In genomic region chr11:60345489-60345888, GRCh38 we compare ENCODE assay signal across 7 cellular contexts. TPM values are rescaled to one million over a fixed set of nuclear protein-coding genes. Genes with fewer than 3 reads are reported as not detected.
DNase-seq lines count a peak whose midpoint lies in the region; ATAC-seq and TF ChIP-seq lines count a peak whose summit lies in the region.

No MANE protein-coding gene starts in this region.

- H3K27ac ChIP-seq in gastrocnemius medialis: no peak overlapping the region

- TF ChIP-seq CTCF in GM12864 (IDR thresholded peaks at IDR 0.05; ENCODE audit: low read depth, low read length, missing control alignments) (peak; percentile 81), mucosa of descending colon (IDR thresholded peaks at IDR 0.05) (peak; percentile 8), gastrocnemius medialis (IDR thresholded peaks at IDR 0.05 in 4 of 5, conservative IDR thresholded peaks at IDR 0.05 in 1 of 5) (no peak)
- TF ChIP-seq CTCF in activated CD8-positive, alpha-beta T cell treated with anti-CD3 and anti-CD28 coated beads for 36 hours (IDR thresholded peaks at IDR 0.05): peak; percentile 41

- H3K4me1 ChIP-seq in mucosa of descending colon (ENCODE audit: low read depth) (no peaks in the 10 kb centered on the region), gastrocnemius medialis (no peaks in the 10 kb centered on the region)

- no peaks in the 10 kb centered on the region for H3K4me1 Mint-ChIP-seq in activated CD8-positive, alpha-beta T cell treated with anti-CD3 and anti-CD28 coated beads for 36 hours (ENCODE audit: low read depth)

- H3K4me3 Mint-ChIP-seq in activated CD8-positive, alpha-beta T cell treated with anti-CD3 and anti-CD28 coated beads for 36 hours: no peak overlapping the region

- intact Hi-C loops in activated CD8-positive, alpha-beta T cell treated with anti-CD3 and anti-CD28 coated beads for 36 hours (cut with micrococcal nuclease): loop anchor here (5.0 kb wide), 1 partner anchor 272 kb away; no protein-coding TSS in a partner anchor
- intact Hi-C loops in mucosa of descending colon (cut with DNase I, micrococcal nuclease): no loop called here
- intact Hi-C loops in gastrocnemius medialis (cut with DNase I; ENCODE audit: low total_unique reads): no loop called here

- CTCF ChIA-PET in activated CD8-positive, alpha-beta T cell treated with anti-CD3 and anti-CD28 coated beads for 36 hours (lab: Charles Lee): interaction anchor here (0.6 to 8.5 kb wide), 11 partner anchors 11 to 392 kb away, joined by 3 to 77 read pairs (median 3); no protein-coding TSS in a partner anchor

- H3K27me3 ChIP-seq in gastrocnemius medialis: no peaks in the 10 kb centered on the region

- no peak for ATAC-seq in activated CD8-positive, alpha-beta T cell treated with anti-CD3 and anti-CD28 coated beads for 36 hours
- ATAC-seq in mucosa of descending colon: peak; percentile 25
- no peak for ATAC-seq in gastrocnemius medialis
- no peak for ATAC-seq in GM21576 (IDR thresholded peaks at IDR 0.05; ENCODE audit: unreplicated experiment)

- no peaks in the 10 kb centered on the region for H3K9me3 Mint-ChIP-seq in activated CD8-positive, alpha-beta T cell treated with anti-CD3 and anti-CD28 coated beads for 36 hours

- H3K9me3 ChIP-seq in mucosa of descending colon (no peaks in the 10 kb centered on the region), gastrocnemius medialis (no peaks in the 10 kb centered on the region)

- H3K27me3 Mint-ChIP-seq in activated CD8-positive, alpha-beta T cell treated with anti-CD3 and anti-CD28 coated beads for 36 hours: peaks cover 17% of the 10 kb centered on the region

- in situ Hi-C loops in gastrocnemius medialis (cut with MboI; ENCODE audit: low sequenced_read_pairs in 4 of 4): no loop called here

- H3K4me3 ChIP-seq in GM12864 (ENCODE audit: low read depth, low read length) (no peak overlapping the region), mucosa of descending colon (no peak overlapping the region), gastrocnemius medialis (no peak overlapping the region)

- DNase-seq in GM12864 (ENCODE audit: low read depth): no peak
- DNase-seq in HT-29 (ENCODE audit: low spot score): peak; percentile 70
- DNase-seq in activated CD8-positive, alpha-beta T cell treated with anti-CD3 and anti-CD28 coated beads for 36 hours: peak; percentile 52
- peak in 2 of 3 donors; percentile 37 to 69 for DNase-seq in mucosa of descending colon
- DNase-seq in gastrocnemius medialis: no peak
- DNase-seq in SKM-1 treated with dmso at 0.1 percent for 144 hours (lab: John Stamatoyannopoulos, UW; ENCODE audit: unreplicated experiment): no peak

- H3K27ac Mint-ChIP-seq in activated CD8-positive, alpha-beta T cell treated with anti-CD3 and anti-CD28 coated beads for 36 hours: no peak overlapping the region

- POLR2A ChIA-PET in activated CD8-positive, alpha-beta T cell treated with anti-CD3 and anti-CD28 coated beads for 36 hours (lab: Charles Lee): no interaction called here

- H3K36me3 ChIP-seq in mucosa of descending colon (ENCODE audit: low read depth) (no peaks in the 10 kb centered on the region), gastrocnemius medialis (no peaks in the 10 kb centered on the region)

- H3K36me3 Mint-ChIP-seq in activated CD8-positive, alpha-beta T cell treated with anti-CD3 and anti-CD28 coated beads for 36 hours (ENCODE audit: low read depth): no peaks in the 10 kb centered on the region

- TF ChIP-seq POLR2A in gastrocnemius medialis (IDR thresholded peaks at IDR 0.05): no peak

RNA-seq across cellular contexts. Expression of gene MS4A6E, which starts 18.4 kb away (rescaled TPM):
- total RNA-seq in HT-29 (2014; rRNA removed; shearing (Covaris generic)): not detected in 2 replicates
- not detected for total RNA-seq in activated CD8-positive, alpha-beta T cell treated with anti-CD3 and anti-CD28 coated beads for 36 hours
- total RNA-seq in mucosa of descending colon: not detected
- total RNA-seq in gastrocnemius medialis: not detected

RNA-seq across cellular contexts. Expression of gene MS4A7, which starts 32.8 kb away (rescaled TPM):
- total RNA-seq in HT-29 (2014; rRNA removed; shearing (Covaris generic)): not detected in 2 replicates
- total RNA-seq in activated CD8-positive, alpha-beta T cell treated with anti-CD3 and anti-CD28 coated beads for 36 hours: not detected
- total RNA-seq in mucosa of descending colon (10 to 100 TPM in 2 of 3 donors, 1 to 10 TPM in 1; 9.3 to 28.6 (median 28.1) TPM), gastrocnemius medialis (1 to 10 TPM; 2.5 to 8.9 (median 7.4) TPM)

RNA-seq across cellular contexts. Expression of gene MS4A14, which starts 50.8 kb away (rescaled TPM):
- not detected in 2 replicates for total RNA-seq in HT-29 (2014; rRNA removed; shearing (Covaris generic))
- total RNA-seq in activated CD8-positive, alpha-beta T cell treated with anti-CD3 and anti-CD28 coated beads for 36 hours: not detected
- total RNA-seq in mucosa of descending colon (1 to 10 TPM in 1 of 3 donors, under 1 TPM in 2; 0.41 to 1.1 (median 0.98) TPM), gastrocnemius medialis (under 1 TPM; 0.10 to 0.56 (median 0.27) TPM)

Comparison
In these comparisons a context has a peak if more than half of its experiments do, and no peak if none do; other contexts are left out.
1. DNase-seq: peak in HT-29 (single experiment), activated CD8-positive, alpha-beta T cell treated with anti-CD3 and anti-CD28 coated beads for 36 hours (single experiment) and mucosa of descending colon (2 of 3); none in GM12864 (single experiment), gastrocnemius medialis (0 of 2) and SKM-1 treated with dmso at 0.1 percent for 144 hours (single experiment).
2. CTCF ChIP-seq: peak in GM12864 (single experiment), activated CD8-positive, alpha-beta T cell treated with anti-CD3 and anti-CD28 coated beads for 36 hours (single experiment) and mucosa of descending colon (single experiment); none in gastrocnemius medialis (0 of 5).